In the genomic region with DNA sequence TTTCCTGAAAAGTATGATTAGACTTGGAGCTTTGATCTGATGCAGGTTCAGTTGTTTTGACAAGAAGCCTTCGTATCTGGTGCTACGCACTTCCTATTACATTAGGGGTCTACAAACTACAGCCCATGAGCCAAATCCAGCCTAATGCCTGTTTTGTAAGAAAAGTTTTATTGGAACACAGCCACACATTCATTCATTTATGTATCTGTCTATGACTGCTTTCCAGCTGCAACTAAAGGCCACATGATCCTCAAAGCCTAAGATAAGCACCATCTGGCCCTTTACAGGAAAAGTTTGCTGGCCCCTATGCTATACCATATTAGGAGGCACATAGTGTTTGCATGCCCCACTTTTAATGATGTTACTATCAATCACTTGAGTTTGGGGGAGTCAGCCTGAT, we compare ENCODE assay signal across 1 cellular context.
TF ChIP-seq lines count a peak whose summit lies in the region.

No MANE protein-coding gene starts in this region.

TF ChIP-seq in H1, 55 proteins besides CTCF, POLR2A, EP300 and RAD21 (continued from another document):
- TF ChIP-seq, protein P1, sequence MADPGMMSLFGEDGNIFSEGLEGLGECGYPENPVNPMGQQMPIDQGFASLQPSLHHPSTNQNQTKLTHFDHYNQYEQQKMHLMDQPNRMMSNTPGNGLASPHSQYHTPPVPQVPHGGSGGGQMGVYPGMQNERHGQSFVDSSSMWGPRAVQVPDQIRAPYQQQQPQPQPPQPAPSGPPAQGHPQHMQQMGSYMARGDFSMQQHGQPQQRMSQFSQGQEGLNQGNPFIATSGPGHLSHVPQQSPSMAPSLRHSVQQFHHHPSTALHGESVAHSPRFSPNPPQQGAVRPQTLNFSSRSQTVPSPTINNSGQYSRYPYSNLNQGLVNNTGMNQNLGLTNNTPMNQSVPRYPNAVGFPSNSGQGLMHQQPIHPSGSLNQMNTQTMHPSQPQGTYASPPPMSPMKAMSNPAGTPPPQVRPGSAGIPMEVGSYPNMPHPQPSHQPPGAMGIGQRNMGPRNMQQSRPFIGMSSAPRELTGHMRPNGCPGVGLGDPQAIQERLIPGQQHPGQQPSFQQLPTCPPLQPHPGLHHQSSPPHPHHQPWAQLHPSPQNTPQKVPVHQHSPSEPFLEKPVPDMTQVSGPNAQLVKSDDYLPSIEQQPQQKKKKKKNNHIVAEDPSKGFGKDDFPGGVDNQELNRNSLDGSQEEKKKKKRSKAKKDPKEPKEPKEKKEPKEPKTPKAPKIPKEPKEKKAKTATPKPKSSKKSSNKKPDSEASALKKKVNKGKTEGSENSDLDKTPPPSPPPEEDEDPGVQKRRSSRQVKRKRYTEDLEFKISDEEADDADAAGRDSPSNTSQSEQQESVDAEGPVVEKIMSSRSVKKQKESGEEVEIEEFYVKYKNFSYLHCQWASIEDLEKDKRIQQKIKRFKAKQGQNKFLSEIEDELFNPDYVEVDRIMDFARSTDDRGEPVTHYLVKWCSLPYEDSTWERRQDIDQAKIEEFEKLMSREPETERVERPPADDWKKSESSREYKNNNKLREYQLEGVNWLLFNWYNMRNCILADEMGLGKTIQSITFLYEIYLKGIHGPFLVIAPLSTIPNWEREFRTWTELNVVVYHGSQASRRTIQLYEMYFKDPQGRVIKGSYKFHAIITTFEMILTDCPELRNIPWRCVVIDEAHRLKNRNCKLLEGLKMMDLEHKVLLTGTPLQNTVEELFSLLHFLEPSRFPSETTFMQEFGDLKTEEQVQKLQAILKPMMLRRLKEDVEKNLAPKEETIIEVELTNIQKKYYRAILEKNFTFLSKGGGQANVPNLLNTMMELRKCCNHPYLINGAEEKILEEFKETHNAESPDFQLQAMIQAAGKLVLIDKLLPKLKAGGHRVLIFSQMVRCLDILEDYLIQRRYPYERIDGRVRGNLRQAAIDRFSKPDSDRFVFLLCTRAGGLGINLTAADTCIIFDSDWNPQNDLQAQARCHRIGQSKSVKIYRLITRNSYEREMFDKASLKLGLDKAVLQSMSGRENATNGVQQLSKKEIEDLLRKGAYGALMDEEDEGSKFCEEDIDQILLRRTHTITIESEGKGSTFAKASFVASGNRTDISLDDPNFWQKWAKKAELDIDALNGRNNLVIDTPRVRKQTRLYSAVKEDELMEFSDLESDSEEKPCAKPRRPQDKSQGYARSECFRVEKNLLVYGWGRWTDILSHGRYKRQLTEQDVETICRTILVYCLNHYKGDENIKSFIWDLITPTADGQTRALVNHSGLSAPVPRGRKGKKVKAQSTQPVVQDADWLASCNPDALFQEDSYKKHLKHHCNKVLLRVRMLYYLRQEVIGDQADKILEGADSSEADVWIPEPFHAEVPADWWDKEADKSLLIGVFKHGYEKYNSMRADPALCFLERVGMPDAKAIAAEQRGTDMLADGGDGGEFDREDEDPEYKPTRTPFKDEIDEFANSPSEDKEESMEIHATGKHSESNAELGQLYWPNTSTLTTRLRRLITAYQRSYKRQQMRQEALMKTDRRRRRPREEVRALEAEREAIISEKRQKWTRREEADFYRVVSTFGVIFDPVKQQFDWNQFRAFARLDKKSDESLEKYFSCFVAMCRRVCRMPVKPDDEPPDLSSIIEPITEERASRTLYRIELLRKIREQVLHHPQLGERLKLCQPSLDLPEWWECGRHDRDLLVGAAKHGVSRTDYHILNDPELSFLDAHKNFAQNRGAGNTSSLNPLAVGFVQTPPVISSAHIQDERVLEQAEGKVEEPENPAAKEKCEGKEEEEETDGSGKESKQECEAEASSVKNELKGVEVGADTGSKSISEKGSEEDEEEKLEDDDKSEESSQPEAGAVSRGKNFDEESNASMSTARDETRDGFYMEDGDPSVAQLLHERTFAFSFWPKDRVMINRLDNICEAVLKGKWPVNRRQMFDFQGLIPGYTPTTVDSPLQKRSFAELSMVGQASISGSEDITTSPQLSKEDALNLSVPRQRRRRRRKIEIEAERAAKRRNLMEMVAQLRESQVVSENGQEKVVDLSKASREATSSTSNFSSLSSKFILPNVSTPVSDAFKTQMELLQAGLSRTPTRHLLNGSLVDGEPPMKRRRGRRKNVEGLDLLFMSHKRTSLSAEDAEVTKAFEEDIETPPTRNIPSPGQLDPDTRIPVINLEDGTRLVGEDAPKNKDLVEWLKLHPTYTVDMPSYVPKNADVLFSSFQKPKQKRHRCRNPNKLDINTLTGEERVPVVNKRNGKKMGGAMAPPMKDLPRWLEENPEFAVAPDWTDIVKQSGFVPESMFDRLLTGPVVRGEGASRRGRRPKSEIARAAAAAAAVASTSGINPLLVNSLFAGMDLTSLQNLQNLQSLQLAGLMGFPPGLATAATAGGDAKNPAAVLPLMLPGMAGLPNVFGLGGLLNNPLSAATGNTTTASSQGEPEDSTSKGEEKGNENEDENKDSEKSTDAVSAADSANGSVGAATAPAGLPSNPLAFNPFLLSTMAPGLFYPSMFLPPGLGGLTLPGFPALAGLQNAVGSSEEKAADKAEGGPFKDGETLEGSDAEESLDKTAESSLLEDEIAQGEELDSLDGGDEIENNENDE (IDR thresholded peaks at IDR 0.05; ENCODE audit: insufficient replicate concordance, low read length), result no peak
- no peak for TF ChIP-seq HDAC2 (IDR thresholded peaks at IDR 0.05; ENCODE audit: borderline replicate concordance in 1 of 2, low read depth in 2 of 2, low read length in 2 of 2)
- no peak for TF ChIP-seq JUND (IDR thresholded peaks at IDR 0.05; ENCODE audit: low read length)
TF ChIP-seq in H1: peak in this region for 0.
